Comparison of ENCODE assay signal across 24 cellular contexts in the genomic region with DNA sequence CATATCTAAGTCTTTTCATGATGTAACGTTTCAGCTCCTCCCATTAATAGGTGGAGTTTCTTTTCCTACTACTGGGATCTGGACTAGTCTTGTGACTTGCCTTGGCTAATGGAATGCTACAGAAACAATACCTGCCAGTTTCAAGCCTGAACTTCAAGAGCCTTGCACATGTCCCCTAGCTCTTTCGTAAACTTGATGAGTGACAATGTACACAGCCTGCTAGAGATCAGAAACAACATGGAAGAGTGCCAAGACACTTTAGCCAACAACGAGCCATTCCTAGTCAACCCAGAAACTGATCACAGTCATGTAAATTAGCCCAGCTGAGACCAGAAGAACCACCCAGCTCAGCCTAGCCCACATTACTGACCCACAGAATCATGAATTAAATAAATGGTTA. TPM values are rescaled to one million over a fixed set of nuclear protein-coding genes. Genes with fewer than 3 reads are reported as not detected.
DNase-seq lines count a peak whose midpoint lies in the region; ATAC-seq and TF ChIP-seq lines count a peak whose summit lies in the region.
"Had no signal": no experiment of that assay in that cellular context is flagged by ENCODE, and none has a peak within 500 bp of the region (broad histone marks: within the 10 kb centered on the region; RNA-seq: fewer than 3 reads in every experiment).

No MANE protein-coding gene starts in this region.

- H3K4me3 ChIP-seq in MM.1S (ENCODE audit: low read length), result no peak overlapping the region
- H3K4me3 ChIP-seq: lung, PC-9, SJSA1, smooth muscle cell had no signal

- no peaks in the 10 kb centered on the region for H3K36me3 ChIP-seq in MM.1S (replicated peaks; ENCODE audit: insufficient read depth, low read length)
- H3K36me3 ChIP-seq: neutrophil, SJSA1 had no signal

- DNase-seq in DMS53 (lab: John Stamatoyannopoulos, UW) (peak; percentile 96), HT-29 (ENCODE audit: low spot score) (peak; percentile 62), NCI-H748 (lab: John Stamatoyannopoulos, UW; ENCODE audit: unreplicated experiment) (peak; percentile 73), left colon (no peak), hepatic stellate cell (ENCODE audit: low spot score) (no peak), MM.1S (no peak)
- DNase-seq: activated CD4-positive, alpha-beta memory T cell treated with anti-CD3 and anti-CD28 coated beads for 36 hours; activated T-cell treated with anti-CD3 and anti-CD28 coated beads for 4 hours; amygdala; caudate nucleus; COR-L47; dermis blood vessel endothelial cell; HFFc6; IMR-90; NCI-H187 treated with DMSO at 0.1 percent for 48 hours; NCI-H774; stimulated activated CD4-positive, alpha-beta T cell treated with anti-CD3 and anti-CD28 coated beads, Interleukin-4, amount 100 ng/mL, for 24 hours; T-helper 17 cell had no signal

- H3K9ac ChIP-seq in MM.1S (ENCODE audit: low read length), result no peak overlapping the region

- H3F3A ChIP-seq in MM.1S (ENCODE audit: insufficient read depth, low read length), result no peaks in the 10 kb centered on the region

- TF ChIP-seq CTCF in MM.1S (IDR thresholded peaks at IDR 0.05; ENCODE audit: low read length), result no peak

- no peaks in the 10 kb centered on the region for H3K9me2 ChIP-seq in MM.1S (replicated peaks; ENCODE audit: insufficient read depth, low read length)

- no peaks in the 10 kb centered on the region for H3K27me3 ChIP-seq in MM.1S (replicated peaks; ENCODE audit: insufficient read depth, low read length)
- H3K27me3 ChIP-seq: neutrophil, SJSA1 had no signal

- H3K9me3 ChIP-seq in MM.1S (replicated peaks; ENCODE audit: insufficient read depth, low read length), result no peaks in the 10 kb centered on the region
- H3K9me3 ChIP-seq: neutrophil, SJSA1 had no signal

- intact Hi-C loops in left colon (cut with DNase I, micrococcal nuclease), result no loop called here

- H3K27ac ChIP-seq in MM.1S (ENCODE audit: low read length), result no peak overlapping the region
- H3K27ac ChIP-seq: neutrophil, PC-9, SJSA1 had no signal

- H4K20me1 ChIP-seq in MM.1S (ENCODE audit: insufficient read depth, low read length), result no peaks in the 10 kb centered on the region

- no peaks in the 10 kb centered on the region for H3K4me1 ChIP-seq in MM.1S (ENCODE audit: low read length)
- H3K4me1 ChIP-seq: SJSA1 had no signal

- no peak overlapping the region for H2AFZ ChIP-seq in MM.1S (ENCODE audit: low read length)
- H2AFZ ChIP-seq: PC-9 had no signal

- H3K4me2 ChIP-seq in MM.1S (ENCODE audit: low read depth, low read length), result no peak overlapping the region
- H3K4me2 ChIP-seq: PC-9, smooth muscle cell had no signal

- H3K79me2 ChIP-seq in MM.1S (ENCODE audit: low read length), result no peaks in the 10 kb centered on the region

- peak; percentile 32 for ATAC-seq in left colon
- ATAC-seq in GM21526 (IDR thresholded peaks at IDR 0.05; ENCODE audit: low FRiP score, unreplicated experiment), result no peak
- ATAC-seq: T-helper 17 cell had no signal

RNA-seq across cellular contexts. Expression of gene STK39, which starts 24.8 kb away (rescaled TPM):
- total RNA-seq in HT-29 (2014; rRNA removed; shearing (Covaris generic)), result 37.7 and 37.8 TPM in 2 replicates
- 10 to 100 TPM; 50.4 to 53.2 TPM for total RNA-seq in left colon

Comparison
In these comparisons a context has a peak if more than half of its experiments do, and no peak if none do; other contexts are left out.
1. DNase-seq: peak in DMS53 (single experiment), HT-29 (single experiment) and NCI-H748 (single experiment); none in left colon (0 of 2), hepatic stellate cell (single experiment) and MM.1S (single experiment).